Comparison of ENCODE assay signal across 20 cellular contexts in genomic region chrX:51931761-51932160, GRCh38.
"Had no signal": no experiment of that assay in that cellular context is flagged by ENCODE, and none has a peak within 500 bp of the region (broad histone marks: within the 10 kb centered on the region; RNA-seq: fewer than 3 reads in every experiment).

No MANE protein-coding gene starts in this region.

- H3K27me3 ChIP-seq: brain microvascular endothelial cell, esophagus muscularis mucosa, gastrocnemius medialis, heart right ventricle had no signal

- H3K27ac Mint-ChIP-seq: activated CD4-positive, alpha-beta T cell treated with anti-CD3 and anti-CD28 coated beads, Interleukin-2, amount 10 ng/mL, durations not matched to agents 24 days and 14 days; activated CD8-positive, alpha-beta T cell treated with anti-CD3 and anti-CD28 coated beads, Interleukin-2, amount 10 ng/mL, durations not matched to agents 7 days and 5 days; activated naive CD8-positive, alpha-beta T cell treated with anti-CD3 and anti-CD28 coated beads for 36 hours; mesothelial cell of epicardium; stimulated activated naive CD8-positive, alpha-beta T cell treated with anti-CD3 and anti-CD28 coated beads, Interleukin-15, amount 100 ng/mL, for 72 hours had no signal

- H3K9me3 Mint-ChIP-seq: activated CD4-positive, alpha-beta T cell treated with anti-CD3 and anti-CD28 coated beads, Interleukin-2, amount 10 ng/mL, durations not matched to agents 24 days and 14 days; central memory CD8-positive, alpha-beta T cell; stimulated activated naive CD8-positive, alpha-beta T cell treated with anti-CD3 and anti-CD28 coated beads, Interleukin-15, amount 100 ng/mL, for 72 hours had no signal

- H3K36me3 ChIP-seq: brain microvascular endothelial cell, esophagus muscularis mucosa, gastrocnemius medialis, heart right ventricle, lower lobe of right lung, thoracic aorta had no signal

- H3K4me1 ChIP-seq: esophagus muscularis mucosa, gastrocnemius medialis, heart right ventricle, lower lobe of right lung had no signal

- H3K36me3 Mint-ChIP-seq: mesothelial cell of epicardium had no signal

- H3K4me1 Mint-ChIP-seq: activated CD4-positive, alpha-beta T cell treated with anti-CD3 and anti-CD28 coated beads, Interleukin-2, amount 10 ng/mL, durations not matched to agents 24 days and 14 days; activated naive CD8-positive, alpha-beta T cell treated with anti-CD3 and anti-CD28 coated beads for 36 hours; central memory CD8-positive, alpha-beta T cell; mesothelial cell of epicardium; neural crest cell; stimulated activated naive CD8-positive, alpha-beta T cell treated with anti-CD3 and anti-CD28 coated beads, Interleukin-15, amount 100 ng/mL, for 72 hours had no signal

- H3K9me3 ChIP-seq: esophagus muscularis mucosa, gastrocnemius medialis, lower lobe of right lung, thoracic aorta had no signal

- H3K4me3 ChIP-seq: coronary artery, esophagus muscularis mucosa, gastrocnemius medialis, heart right ventricle, lower lobe of right lung, thoracic aorta had no signal

- H3K27ac ChIP-seq: brain microvascular endothelial cell, coronary artery, esophagus muscularis mucosa, gastrocnemius medialis, heart right ventricle, lower lobe of right lung, thoracic aorta had no signal

- H3K4me3 Mint-ChIP-seq: activated CD4-positive, alpha-beta T cell treated with anti-CD3 and anti-CD28 coated beads, Interleukin-2, amount 10 ng/mL, durations not matched to agents 24 days and 14 days; activated CD8-positive, alpha-beta T cell treated with anti-CD3 and anti-CD28 coated beads, Interleukin-2, amount 10 ng/mL, durations not matched to agents 7 days and 5 days; activated naive CD8-positive, alpha-beta T cell treated with anti-CD3 and anti-CD28 coated beads for 36 hours; central memory CD8-positive, alpha-beta T cell; mesothelial cell of epicardium; neural crest cell; stimulated activated naive CD8-positive, alpha-beta T cell treated with anti-CD3 and anti-CD28 coated beads, Interleukin-15, amount 100 ng/mL, for 72 hours had no signal

- DNase-seq: activated CD4-positive, alpha-beta T cell treated with anti-CD3 and anti-CD28 coated beads, Interleukin-2, amount 10 ng/mL, durations not matched to agents 24 days and 14 days; activated CD8-positive, alpha-beta memory T cell treated with anti-CD3 and anti-CD28 coated beads, Interleukin-2, amount 50 U/mL, for 4 hours; activated CD8-positive, alpha-beta T cell treated with anti-CD3 and anti-CD28 coated beads, Interleukin-2, amount 10 ng/mL, durations not matched to agents 7 days and 5 days; activated gamma-delta T cell treated with Interleukin-2 at 50 U/mL for 16 hours; activated naive CD8-positive, alpha-beta T cell treated with anti-CD3 and anti-CD28 coated beads for 36 hours; activated T-cell treated with anti-CD3 and anti-CD28 coated beads, Interleukin-2, amount 50 U/mL, for 48 hours; brain microvascular endothelial cell; effector CD4-positive, alpha-beta T cell; gastrocnemius medialis; heart right ventricle; left cardiac atrium; lower lobe of right lung; stimulated activated CD4-positive, alpha-beta T cell treated with anti-CD3 and anti-CD28 coated beads, Interleukin-1b, Interleukin-23, amount 100 ng/mL, for 48 hours; stimulated activated naive CD8-positive, alpha-beta T cell treated with anti-CD3 and anti-CD28 coated beads, Interleukin-15, amount 100 ng/mL, for 72 hours had no signal

- H3K27me3 Mint-ChIP-seq: activated CD4-positive, alpha-beta T cell treated with anti-CD3 and anti-CD28 coated beads, Interleukin-2, amount 10 ng/mL, durations not matched to agents 24 days and 14 days had no signal
